ENCODE assay signal across 19 cellular contexts in the genomic region with DNA sequence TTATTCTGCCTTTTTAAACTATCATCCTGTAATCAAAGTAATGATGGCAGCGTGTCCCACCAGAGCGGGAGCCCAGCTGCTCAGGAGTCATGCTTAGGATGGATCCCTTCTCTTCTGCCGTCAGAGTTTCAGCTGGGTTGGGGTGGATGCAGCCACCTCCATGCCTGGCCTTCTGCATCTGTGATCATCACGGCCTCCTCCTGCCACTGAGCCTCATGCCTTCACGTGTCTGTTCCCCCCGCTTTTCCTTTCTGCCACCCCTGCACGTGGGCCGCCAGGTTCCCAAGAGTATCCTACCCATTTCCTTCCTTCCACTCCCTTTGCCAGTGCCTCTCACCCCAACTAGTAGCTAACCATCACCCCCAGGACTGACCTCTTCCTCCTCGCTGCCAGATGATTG.
DNase-seq lines count a peak whose midpoint lies in the region; ATAC-seq and TF ChIP-seq lines count a peak whose summit lies in the region.
"Had no signal": no experiment of that assay in that cellular context is flagged by ENCODE, and none has a peak within 500 bp of the region (broad histone marks: within the 10 kb centered on the region; RNA-seq: fewer than 3 reads in every experiment).

No MANE protein-coding gene starts in this region.

- peaks cover 57% of the 10 kb centered on the region for H3K36me3 Mint-ChIP-seq in HFFc6 (ENCODE audit: low read depth)
- H3K36me3 Mint-ChIP-seq in neural crest cell (ENCODE audit: low read depth), result no peaks in the 10 kb centered on the region
- H3K36me3 Mint-ChIP-seq in endodermal cell (ENCODE audit: low read depth), result peaks cover 2% of the 10 kb centered on the region
- H3K36me3 Mint-ChIP-seq: CD4-positive, CD25-positive, alpha-beta regulatory T cell; CD8-positive, alpha-beta T cell had no signal

- H3K27ac Mint-ChIP-seq in HFFc6 (peak overlapping the region; percentile 44), neural crest cell (ENCODE audit: unreplicated experiment) (peak overlapping the region; percentile 53), endodermal cell (no peak overlapping the region)
- H3K27ac Mint-ChIP-seq: CD4-positive, CD25-positive, alpha-beta regulatory T cell; CD8-positive, alpha-beta T cell; GM23338 had no signal

- no peak overlapping the region for H3K4me3 Mint-ChIP-seq in HFFc6
- no peak overlapping the region for H3K4me3 Mint-ChIP-seq in neural crest cell
- no peak overlapping the region for H3K4me3 Mint-ChIP-seq in endodermal cell
- H3K4me3 Mint-ChIP-seq: CD4-positive, CD25-positive, alpha-beta regulatory T cell; CD8-positive, alpha-beta T cell; GM23338; H9 had no signal

- no peaks in the 10 kb centered on the region for H3K27me3 ChIP-seq in endodermal cell (ENCODE audit: control insufficient read depth, insufficient read depth, low read length, poor library complexity, severe bottlenecking)

- no peaks in the 10 kb centered on the region for H3K9me3 Mint-ChIP-seq in HFFc6
- peaks cover 5% of the 10 kb centered on the region for H3K9me3 Mint-ChIP-seq in neural crest cell
- peaks cover 2% of the 10 kb centered on the region for H3K9me3 Mint-ChIP-seq in endodermal cell

- H3K4me1 Mint-ChIP-seq in HFFc6 (ENCODE audit: low read depth) (peaks cover 9% of the 10 kb centered on the region), neural crest cell (peaks cover 4% of the 10 kb centered on the region), endodermal cell (no peaks in the 10 kb centered on the region)
- H3K4me1 Mint-ChIP-seq: CD4-positive, CD25-positive, alpha-beta regulatory T cell had no signal

- TF ChIP-seq CTCF in HFFc6 (IDR thresholded peaks at IDR 0.05) (no peak), neural crest cell (conservative IDR thresholded peaks at IDR 0.05) (no peak), endodermal cell (conservative IDR thresholded peaks at IDR 0.05) (no peak)

- intact Hi-C loops in sciatic nerve (cut with DNase I), result no loop called here

- no peak for ATAC-seq in left lobe of liver
- ATAC-seq in sciatic nerve, result peak; percentile 44
- ATAC-seq: CD8-positive, alpha-beta T cell; GM23338; HCT116 had no signal

- peaks cover 6% of the 10 kb centered on the region for H3K27me3 Mint-ChIP-seq in HFFc6 (ENCODE audit: insufficient read depth)
- H3K27me3 Mint-ChIP-seq in neural crest cell (ENCODE audit: low read depth), result no peaks in the 10 kb centered on the region
- H3K27me3 Mint-ChIP-seq in endodermal cell (ENCODE audit: insufficient read depth), result no peaks in the 10 kb centered on the region
- H3K27me3 Mint-ChIP-seq: CD4-positive, CD25-positive, alpha-beta regulatory T cell had no signal

- H3K4me3 ChIP-seq in endodermal cell (ENCODE audit: low read length), result no peak overlapping the region
- H3K4me3 ChIP-seq: GM23338 had no signal

- no peaks in the 10 kb centered on the region for H3K36me3 ChIP-seq in endodermal cell (ENCODE audit: control insufficient read depth, insufficient read depth, low read length)

- H3K4me1 ChIP-seq in endodermal cell (ENCODE audit: control insufficient read depth, insufficient read depth, low read length), result no peaks in the 10 kb centered on the region
- H3K4me1 ChIP-seq: Caco-2 had no signal

- no peak overlapping the region for H3K27ac ChIP-seq in endodermal cell (ENCODE audit: low read depth, low read length)
- H3K27ac ChIP-seq: C4-2B had no signal

- H3K9me3 ChIP-seq in endodermal cell (ENCODE audit: control insufficient read depth, low read length), result no peaks in the 10 kb centered on the region
- H3K9me3 ChIP-seq: Caco-2 had no signal

- H3K9ac ChIP-seq in endodermal cell (ENCODE audit: extremely low read depth, low read length, poor library complexity, severe bottlenecking), result no peak overlapping the region

- DNase-seq in HFFc6 (no peak), left lobe of liver (ENCODE audit: low spot score) (peak; percentile 31), neural crest cell (ENCODE audit: low read depth, low spot score) (no peak), sciatic nerve (ENCODE audit: low spot score) (peak; percentile 45), D341Med (ENCODE audit: low spot score) (no peak), NCI-H128 (lab: John Stamatoyannopoulos, UW; ENCODE audit: unreplicated experiment) (no peak), endodermal cell (no peak), dedifferentiated amniotic fluid mesenchymal stem cell (ENCODE audit: extremely low spot score) (no peak)
- DNase-seq: CD4-positive, CD25-positive, alpha-beta regulatory T cell; CD8-positive, alpha-beta T cell; DMS 273 treated with DMSO at 0.1 percent for 48 hours; DMS79; EL; GDM1; H9 had no signal

- 81 to 90% methylated on average over 4 to 9 of the region's 9 CpGs for WGBS in endodermal cell (ENCODE audit: insufficient coverage in 1 of 2, insufficient read length in 1 of 2), 2 experiments

Comparison
In these comparisons a context has a peak if more than half of its experiments do, and no peak if none do; other contexts are left out.
1. DNase-seq: peak in left lobe of liver (single experiment) and sciatic nerve (single experiment); none in HFFc6 (single experiment), neural crest cell (single experiment), D341Med (single experiment), NCI-H128 (single experiment), endodermal cell (single experiment) and dedifferentiated amniotic fluid mesenchymal stem cell (single experiment).